Comparison of ENCODE assay signal across 27 cellular contexts in the genomic region with DNA sequence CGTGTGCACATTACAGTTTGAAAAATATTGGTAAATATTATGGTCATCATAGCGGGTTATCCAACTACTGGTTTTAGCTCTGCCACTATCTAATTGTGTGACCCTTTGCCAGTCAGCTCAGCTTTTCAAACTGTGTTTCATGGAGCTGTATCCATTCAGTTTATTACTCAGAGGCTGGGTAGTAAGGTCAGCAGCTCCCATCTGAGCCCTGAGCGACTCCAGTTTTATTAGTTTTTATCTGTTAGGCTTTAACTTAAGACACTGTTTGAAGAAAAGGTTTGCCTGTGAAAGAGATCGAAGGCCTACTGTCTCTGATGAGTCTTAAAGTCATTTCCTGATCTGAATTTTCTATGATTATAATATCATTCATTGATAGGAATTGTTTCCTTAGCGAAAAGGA.
"Had no signal": no experiment of that assay in that cellular context is flagged by ENCODE, and none has a peak within 500 bp of the region (broad histone marks: within the 10 kb centered on the region; RNA-seq: fewer than 3 reads in every experiment).

No MANE protein-coding gene starts in this region.

- ATAC-seq: effector memory CD8-positive, alpha-beta T cell; esophagus mucosa; foreskin keratinocyte; gastrocnemius medialis; gastroesophageal sphincter; heart left ventricle had no signal

- H3K36me3 ChIP-seq: colonic mucosa, esophagus muscularis mucosa, esophagus squamous epithelium, gastrocnemius medialis, gastroesophageal sphincter, heart left ventricle had no signal

- H3K4me3 ChIP-seq: colonic mucosa, coronary artery, dorsolateral prefrontal cortex, esophagus muscularis mucosa, esophagus squamous epithelium, gastrocnemius medialis, gastroesophageal sphincter, heart left ventricle had no signal

- H3K27me3 ChIP-seq: colonic mucosa, dorsolateral prefrontal cortex, esophagus muscularis mucosa, esophagus squamous epithelium, foreskin keratinocyte, gastrocnemius medialis, gastroesophageal sphincter, heart left ventricle had no signal

- FAIRE-seq: colon, endometrium, endothelial cell of umbilical vein, frontal cortex had no signal

- DNase-seq: colonic mucosa; cortex of kidney; dermis blood vessel endothelial cell; dorsolateral prefrontal cortex; effector CD4-positive, alpha-beta T cell; effector CD8-positive, alpha-beta T cell; effector memory CD4-positive, alpha-beta T cell; effector memory CD8-positive, alpha-beta T cell; endodermal cell; erythroblast; esophagus squamous epithelium; foreskin fibroblast; foreskin keratinocyte; foreskin melanocyte; gastrocnemius medialis; glutamatergic neuron; head of caudate nucleus; heart left ventricle had no signal

- H3K4me1 ChIP-seq: colonic mucosa, esophagus muscularis mucosa, esophagus squamous epithelium, foreskin keratinocyte, gastrocnemius medialis, gastroesophageal sphincter, heart left ventricle had no signal

- H3K27ac ChIP-seq: colonic mucosa, coronary artery, dorsolateral prefrontal cortex, epithelial cell of prostate, esophagus muscularis mucosa, esophagus squamous epithelium, foreskin keratinocyte, gastrocnemius medialis, gastroesophageal sphincter, heart left ventricle had no signal

- H3K9me3 ChIP-seq: colonic mucosa, esophagus muscularis mucosa, esophagus squamous epithelium, gastrocnemius medialis, gastroesophageal sphincter had no signal
